33 cellular contexts compared by ENCODE assay signal in genomic region chr12:68198490-68199086, GRCh38. TPM values are rescaled to one million over a fixed set of nuclear protein-coding genes. Genes with fewer than 3 reads are reported as not detected.
A peak's percentile ranks its signal among the peaks of the same experiment; 100 is the strongest.
DNase-seq lines count a peak whose midpoint lies in the region; ATAC-seq, FAIRE-seq and TF ChIP-seq lines count a peak whose summit lies in the region.
"Had no signal": no experiment of that assay in that cellular context is flagged by ENCODE, and none has a peak within 500 bp of the region (broad histone marks: within the 10 kb centered on the region; RNA-seq: fewer than 3 reads in every experiment).

No MANE protein-coding gene starts in this region.

- H3K36me3 ChIP-seq in PC-9 (ENCODE audit: low read depth) (no peaks in the 10 kb centered on the region), H1 (ENCODE audit: control insufficient read depth in 2 of 4, insufficient read depth in 4 of 4, low read length in 3 of 4) (no peaks in the 10 kb centered on the region), suprapubic skin (no peaks in the 10 kb centered on the region)
- H3K36me3 ChIP-seq: ascending aorta; BLaER1 treated with 17β-estradiol and CSF1 and Interleukin-3, amounts not matched to agents 10 nM and 100 nM; ovary; tibial nerve had no signal

- H3K9me3 ChIP-seq in PC-9 (ENCODE audit: insufficient read depth, low read depth) (no peaks in the 10 kb centered on the region), H1 (ENCODE audit: insufficient read depth in 2 of 2, low read depth in 1 of 2, low read length in 1 of 2) (no peaks in the 10 kb centered on the region), suprapubic skin (no peaks in the 10 kb centered on the region)
- H3K9me3 ChIP-seq: ascending aorta, ovary, tibial nerve had no signal

- H3K23me2 ChIP-seq in H1 (ENCODE audit: low read depth, low read length), result no peaks in the 10 kb centered on the region

- H3K4me3 Mint-ChIP-seq in activated T-cell treated with anti-CD3 and anti-CD28 coated beads, Interleukin-2, amount 50 U/mL, for 4 hours, result peak overlapping the region; percentile 72
- peak overlapping the region; percentile 55 for H3K4me3 Mint-ChIP-seq in activated T-helper 17 cell treated with anti-CD3 and anti-CD28 coated beads, Interleukin-2, amount 50 U/mL, for 72 hours

- no peak overlapping the region for H4K5ac ChIP-seq in H1 (ENCODE audit: insufficient read length, low read depth, low read length)

- H3K4me2 ChIP-seq in PC-9 (no peak overlapping the region), H1 (ENCODE audit: insufficient read depth in 1 of 2, low read depth in 2 of 2, low read length in 2 of 2) (0 out of 4 replicates have a peak overlapping the region, but pooled peaks of 1 of the 2 experiments have one; percentile 12)
- H3K4me2 ChIP-seq: BLaER1 treated with 17β-estradiol and CSF1 and Interleukin-3, amounts not matched to agents 10 nM and 100 nM had no signal

- no peak overlapping the region for H2BK20ac ChIP-seq in H1 (ENCODE audit: low read length)

- H4K91ac ChIP-seq in H1 (replicated peaks; ENCODE audit: insufficient read length, low read length), result no peak overlapping the region

- TF ChIP-seq RAD21 in H1 (IDR thresholded peaks at IDR 0.05 in 1 of 2, conservative IDR thresholded peaks at IDR 0.05 in 1 of 2; ENCODE audit: low read depth in 2 of 2, low read length in 2 of 2), result no peak

- TF ChIP-seq CTCF in PC-9 (conservative IDR thresholded peaks at IDR 0.05) (no peak), H1 (IDR thresholded peaks at IDR 0.05; ENCODE audit: control extremely low read depth in 1 of 3, insufficient read depth in 1 of 3, low read depth in 1 of 3, low read length in 3 of 3) (no peak), suprapubic skin (IDR thresholded peaks at IDR 0.05) (no peak)

- no peak overlapping the region for H3K14ac ChIP-seq in H1 (ENCODE audit: insufficient read length)

- CTCF ChIA-PET in PC-9 (lab: Charles Lee), result no interaction called here
- CTCF ChIA-PET in H1 (lab: Charles Lee; ENCODE audit: partially characterized antibody), result interaction anchor here (1.2 kb wide), 2 partner anchors 14 to 131 kb away, joined by 3 read pairs; no protein-coding TSS in a partner anchor

- no peaks in the 10 kb centered on the region for H3K79me1 ChIP-seq in H1 (ENCODE audit: low read depth, low read length)

- no peak for FAIRE-seq in H1 (lab: Jason Lieb, UNC)
- FAIRE-seq: D721Med, endothelial cell of umbilical vein, keratinocyte had no signal

- no peak overlapping the region for H2AK5ac ChIP-seq in H1 (ENCODE audit: low read depth, low read length)

- 0 out of 2 replicates have a peak overlapping the region, but pooled peaks have one; percentile 60 for H4K8ac ChIP-seq in H1 (ENCODE audit: extremely low read depth, insufficient read depth, low read length)

- 88% methylated on average over 11 of the region's 12 CpGs; no CpG with 5 or more reads in 1 of the 2 experiments for WGBS in H1 (ENCODE audit: extremely low coverage in 1 of 2, insufficient coverage in 1 of 2, insufficient read length in 1 of 2, insufficient replicate concordance in 2 of 2, low coverage in 1 of 2, low lambda C conversion rate in 2 of 2, missing lambda C conversion rate in 1 of 2), 2 experiments
- 80% methylated on average over 12 of the region's 12 CpGs for WGBS in suprapubic skin

- no peak overlapping the region for H3K23ac ChIP-seq in H1 (ENCODE audit: insufficient read length)

- ATAC-seq in activated T-cell treated with anti-CD3 and anti-CD28 coated beads, Interleukin-2, amount 50 U/mL, for 4 hours, result peak in 1 of 2 donors; percentile 61
- ATAC-seq in activated T-helper 17 cell treated with anti-CD3 and anti-CD28 coated beads, Interleukin-2, amount 50 U/mL, for 72 hours (replicated peaks), result peak; percentile 79
- no peak for ATAC-seq in GM21526 (IDR thresholded peaks at IDR 0.05; ENCODE audit: low FRiP score, unreplicated experiment)
- ATAC-seq: HCT116; naive thymus-derived CD8-positive, alpha-beta T cell had no signal

- H3K27me3 Mint-ChIP-seq in activated T-cell treated with anti-CD3 and anti-CD28 coated beads, Interleukin-2, amount 50 U/mL, for 4 hours (ENCODE audit: low read depth), result no peaks in the 10 kb centered on the region
- no peaks in the 10 kb centered on the region for H3K27me3 Mint-ChIP-seq in activated T-helper 17 cell treated with anti-CD3 and anti-CD28 coated beads, Interleukin-2, amount 50 U/mL, for 72 hours

- H3K4me3 ChIP-seq in PC-9 (no peak overlapping the region), H1 (ENCODE audit: extremely low read depth in 1 of 4, insufficient read depth in 2 of 4, low read depth in 3 of 4, low read length in 4 of 4) (no peak overlapping the region), suprapubic skin (no peak overlapping the region)
- H3K4me3 ChIP-seq: ascending aorta; BLaER1 treated with 17β-estradiol and CSF1 and Interleukin-3, amounts not matched to agents 10 nM and 100 nM; ovary; tibial nerve had no signal

- H3K27ac ChIP-seq in PC-9 (no peak overlapping the region), H1 (ENCODE audit: low read depth, low read length) (no peak overlapping the region), suprapubic skin (no peak overlapping the region)
- H3K27ac ChIP-seq: ascending aorta; BLaER1 treated with 17β-estradiol and CSF1 and Interleukin-3, amounts not matched to agents 10 nM and 100 nM; HL-60; ovary; tibial nerve had no signal

- H3F3A ChIP-seq in PC-9 (ENCODE audit: insufficient read depth, low read depth), result no peaks in the 10 kb centered on the region

- TF ChIP-seq EP300 in H1 (IDR thresholded peaks at IDR 0.05; ENCODE audit: borderline replicate concordance in 1 of 2, low read depth in 2 of 2, low read length in 2 of 2), result no peak
- no peak for TF ChIP-seq EP300 in suprapubic skin (IDR thresholded peaks at IDR 0.05)

- peaks cover 33% of the 10 kb centered on the region for H3K4me1 Mint-ChIP-seq in activated T-cell treated with anti-CD3 and anti-CD28 coated beads, Interleukin-2, amount 50 U/mL, for 4 hours (ENCODE audit: low read depth)
- peaks cover 28% of the 10 kb centered on the region for H3K4me1 Mint-ChIP-seq in activated T-helper 17 cell treated with anti-CD3 and anti-CD28 coated beads, Interleukin-2, amount 50 U/mL, for 72 hours

- H3K9me2 ChIP-seq in PC-9 (ENCODE audit: insufficient read depth), result no peaks in the 10 kb centered on the region; the same call in none of the 2 replicates

- BruUV-seq in PC-9 (replicated peaks; lab: Mats Ljungman, UMichigan), result no TSS peak

- H3K27ac Mint-ChIP-seq in activated T-helper 17 cell treated with anti-CD3 and anti-CD28 coated beads, Interleukin-2, amount 50 U/mL, for 72 hours, result peak overlapping the region; percentile 62

- H4K20me1 ChIP-seq in PC-9 (ENCODE audit: insufficient read depth) (no peaks in the 10 kb centered on the region), H1 (replicated peaks in 1 of 2; ENCODE audit: control insufficient read depth in 1 of 2, insufficient read depth in 2 of 2, low read length in 2 of 2) (no peaks in the 10 kb centered on the region)
- H4K20me1 ChIP-seq: BLaER1 treated with 17β-estradiol and CSF1 and Interleukin-3, amounts not matched to agents 10 nM and 100 nM had no signal

- no peak overlapping the region for H3K9ac ChIP-seq in H1 (replicated peaks in 1 of 4; ENCODE audit: extremely low read depth in 1 of 4, low read depth in 3 of 4, low read length in 3 of 4)
- H3K9ac ChIP-seq: BLaER1 treated with 17β-estradiol and CSF1 and Interleukin-3, amounts not matched to agents 10 nM and 100 nM had no signal

- intact Hi-C loops in PC-9 (cut with micrococcal nuclease; ENCODE audit: unreplicated experiment) (no loop called here), posterior vena cava (cut with DNase I) (no loop called here)

- peak overlapping the region; percentile 55; the same call in 1 of the 2 replicates for H2AFZ ChIP-seq in PC-9
- H2AFZ ChIP-seq in H1 (ENCODE audit: low read length), result no peak overlapping the region

- H2BK120ac ChIP-seq in H1 (replicated peaks; ENCODE audit: low read depth, low read length), result no peak overlapping the region

- no peak overlapping the region for H2BK15ac ChIP-seq in H1 (ENCODE audit: low read length)

- POLR2A ChIA-PET in PC-9 (lab: Charles Lee; ENCODE audit: unreplicated experiment) (interaction anchor here (0.7 kb wide), 1 partner anchor 79 kb away, joined by 4 read pairs; no protein-coding TSS in a partner anchor), H1 (lab: Charles Lee; ENCODE audit: partially characterized antibody) (no interaction called here)

- H3K4me1 ChIP-seq in PC-9 (replicated peaks; ENCODE audit: insufficient read depth), result no peaks in the 10 kb centered on the region
- peaks cover 0 to 6% (median 3%) of the 10 kb centered on the region in 4 experiments; a peak in 4 of 7 replicates for H3K4me1 ChIP-seq in H1 (replicated peaks in 1 of 4; ENCODE audit: control insufficient read depth in 3 of 4, insufficient read depth in 4 of 4, low read length in 3 of 4)
- H3K4me1 ChIP-seq in suprapubic skin, result no peaks in the 10 kb centered on the region
- H3K4me1 ChIP-seq: ascending aorta; BLaER1 treated with 17β-estradiol and CSF1 and Interleukin-3, amounts not matched to agents 10 nM and 100 nM; tibial nerve had no signal

- H3K18ac ChIP-seq in H1 (ENCODE audit: extremely low read depth, low read length), result no peak overlapping the region

- H2BK12ac ChIP-seq in H1 (ENCODE audit: low read depth, low read length), result no peak overlapping the region

- H3K27me3 ChIP-seq in PC-9 (ENCODE audit: insufficient read depth, low read depth) (0 out of 2 replicates have a peak, but pooled peaks cover 4% of the 10 kb centered on the region), H1 (replicated peaks in 1 of 4; ENCODE audit: control insufficient read depth in 3 of 4, extremely low read depth in 1 of 4, insufficient read depth in 3 of 4, low read length in 3 of 4) (no peaks in the 10 kb centered on the region), suprapubic skin (no peaks in the 10 kb centered on the region)
- H3K27me3 ChIP-seq: ascending aorta, ovary, tibial nerve had no signal

- H3K56ac ChIP-seq in H1 (replicated peaks; ENCODE audit: insufficient read length, low read depth, low read length), result no peak overlapping the region

- DNase-seq in activated T-cell treated with anti-CD3 and anti-CD28 coated beads, Interleukin-2, amount 50 U/mL, for 4 hours, result no peak
- DNase-seq in activated T-cell treated with anti-CD3 and anti-CD28 coated beads for 4 hours, result no peak
- DNase-seq in PC-9, result no peak
- DNase-seq in H1 (ENCODE audit: low read depth in 1 of 2, low spot score in 2 of 2), result no peak
- no peak for DNase-seq in suprapubic skin (ENCODE audit: low spot score in 2 of 2)
- DNase-seq in posterior vena cava (ENCODE audit: low spot score), result no peak
- DNase-seq: activated effector memory CD4-positive, alpha-beta T cell treated with anti-CD3 and anti-CD28 coated beads, Interleukin-2, amount 50 U/mL, for 16 hours; dermis blood vessel endothelial cell; midbrain; naive thymus-derived CD8-positive, alpha-beta T cell; NCI-H1092; NCI-H187 treated with DMSO at 0.1 percent for 48 hours; ovary; stimulated activated CD4-positive, alpha-beta T cell treated with anti-CD3 and anti-CD28 coated beads, Interleukin-4, amount 100 ng/mL, for 4 hours; stimulated activated naive CD4-positive, alpha-beta T cell treated with Interleukin-2 at 50 U/mL for 16 hours had no signal

- no peak for TF ChIP-seq POLR2A in H1 (IDR thresholded peaks at IDR 0.05; ENCODE audit: control extremely low read depth in 1 of 2, low read depth in 2 of 2, low read length in 2 of 2)
- no peak for TF ChIP-seq POLR2A in suprapubic skin (IDR thresholded peaks at IDR 0.05)

- no peaks in the 10 kb centered on the region for H3K36me3 Mint-ChIP-seq in activated T-cell treated with anti-CD3 and anti-CD28 coated beads, Interleukin-2, amount 50 U/mL, for 4 hours (ENCODE audit: insufficient read depth)
- no peaks in the 10 kb centered on the region for H3K36me3 Mint-ChIP-seq in activated T-helper 17 cell treated with anti-CD3 and anti-CD28 coated beads, Interleukin-2, amount 50 U/mL, for 72 hours (ENCODE audit: low read depth)
- H3K36me3 Mint-ChIP-seq: naive thymus-derived CD8-positive, alpha-beta T cell had no signal

- no peak overlapping the region for H3K4ac ChIP-seq in H1 (replicated peaks; ENCODE audit: insufficient read length, low read depth, low read length)

- H3K79me2 ChIP-seq in PC-9 (ENCODE audit: low read depth) (no peaks in the 10 kb centered on the region), H1 (ENCODE audit: control insufficient read depth in 1 of 2, insufficient read depth in 2 of 2, low read length in 2 of 2) (no peaks in the 10 kb centered on the region)

- H3K9me3 Mint-ChIP-seq in activated T-cell treated with anti-CD3 and anti-CD28 coated beads, Interleukin-2, amount 50 U/mL, for 4 hours, result no peaks in the 10 kb centered on the region
- no peaks in the 10 kb centered on the region for H3K9me3 Mint-ChIP-seq in activated T-helper 17 cell treated with anti-CD3 and anti-CD28 coated beads, Interleukin-2, amount 50 U/mL, for 72 hours
- H3K9me3 Mint-ChIP-seq: naive thymus-derived CD8-positive, alpha-beta T cell had no signal

- no peak overlapping the region for H2BK5ac ChIP-seq in H1 (ENCODE audit: low read depth, low read length)

RNA-seq across cellular contexts. Expression of gene IL26, which starts 27.0 kb away (rescaled TPM):
- 1 to 10 TPM in 1 of 3 donors, under 1 TPM in 2; 0.28 to 2.6 (median 0.84) TPM for total RNA-seq in activated T-cell treated with anti-CD3 and anti-CD28 coated beads, Interleukin-2, amount 50 U/mL, for 4 hours
- not detected in 2 replicates for total RNA-seq in PC-9 (2021)
- total RNA-seq in activated T-helper 17 cell treated with anti-CD3 and anti-CD28 coated beads, Interleukin-2, amount 50 U/mL, for 72 hours, result 10 to 100 TPM in 1 of 2 donors, 1 to 10 TPM in 1; 8.0 to 66.8 TPM
- total RNA-seq in H1 (2021; fragmentation: NEBNext Ultra II Directional; extraction: Animal tissue kit (Norgen Biotek cat#: 25700)), result not detected in 2 replicates
- polyA plus RNA-seq in H1 (2011; rRNA removed), result not detected in 2 replicates
- not detected for polyA plus RNA-seq in H1 (2011; cell fraction: cytosol; rRNA removed)
- polyA plus RNA-seq in H1 (2011; cell fraction: nucleus; rRNA removed), result not detected
- not detected in 4 replicates for polyA plus RNA-seq in H1 (2012, experiment 1 of 2)
- polyA plus RNA-seq in H1 (2012, experiment 2 of 2), result not detected
- polyA plus RNA-seq in H1 (2013, experiment 1 of 2), result not detected
- not detected for polyA plus RNA-seq in H1 (2013, experiment 2 of 2)
- polyA minus RNA-seq in H1 (2011; rRNA and poly(A)+ RNA removed), result not detected in 2 replicates
- not detected for polyA minus RNA-seq in H1 (2011; cell fraction: cytosol; rRNA and poly(A)+ RNA removed)
- not detected for polyA minus RNA-seq in H1 (2011; cell fraction: nucleus; rRNA and poly(A)+ RNA removed)
- not detected for total RNA-seq in suprapubic skin
- total RNA-seq in posterior vena cava, result not detected
- total RNA-seq: ascending aorta; cardiac septum; Daoy; dermis blood vessel endothelial cell; endothelial cell of umbilical vein; glomerular endothelial cell; LHCN-M2; lower leg skin; naive thymus-derived CD8-positive, alpha-beta T cell; ovary; RPMI7951; SK-MEL-5; tibial nerve had no signal
- polyA plus RNA-seq: endothelial cell of umbilical vein, keratinocyte, ovary had no signal

RNA-seq across cellular contexts. Expression of gene IFNG, which starts 39.0 kb away (rescaled TPM):
- 100 to 1,000 TPM in 2 of 3 donors, 10 to 100 TPM in 1; 61.8 to 920 (median 807) TPM for total RNA-seq in activated T-cell treated with anti-CD3 and anti-CD28 coated beads, Interleukin-2, amount 50 U/mL, for 4 hours
- total RNA-seq in PC-9 (2021) (not detected in 2 replicates), suprapubic skin (not detected), posterior vena cava (not detected)
- 10 to 100 TPM; 33.2 to 51.7 TPM for total RNA-seq in activated T-helper 17 cell treated with anti-CD3 and anti-CD28 coated beads, Interleukin-2, amount 50 U/mL, for 72 hours
- total RNA-seq in H1 (2021; fragmentation: NEBNext Ultra II Directional; extraction: Animal tissue kit (Norgen Biotek cat#: 25700)), result not detected in 2 replicates
- not detected in 2 replicates for polyA plus RNA-seq in H1 (2011; rRNA removed)
- polyA plus RNA-seq in H1 (2011; cell fraction: cytosol; rRNA removed), result not detected
- not detected for polyA plus RNA-seq in H1 (2011; cell fraction: nucleus; rRNA removed)
- polyA plus RNA-seq in H1 (2012, experiment 1 of 2), result not detected in 4 replicates
- polyA plus RNA-seq in H1 (2012, experiment 2 of 2), result not detected
- not detected for polyA plus RNA-seq in H1 (2013, experiment 1 of 2)
- polyA plus RNA-seq in H1 (2013, experiment 2 of 2), result not detected
- not detected in 2 replicates for polyA minus RNA-seq in H1 (2011; rRNA and poly(A)+ RNA removed)
- not detected for polyA minus RNA-seq in H1 (2011; cell fraction: cytosol; rRNA and poly(A)+ RNA removed)
- polyA minus RNA-seq in H1 (2011; cell fraction: nucleus; rRNA and poly(A)+ RNA removed), result not detected
- total RNA-seq: ascending aorta; cardiac septum; Daoy; dermis blood vessel endothelial cell; endothelial cell of umbilical vein; glomerular endothelial cell; LHCN-M2; lower leg skin; naive thymus-derived CD8-positive, alpha-beta T cell; RPMI7951; SK-MEL-5; tibial nerve had no signal
- polyA plus RNA-seq: endothelial cell of umbilical vein, keratinocyte had no signal

RNA-seq across cellular contexts. Expression of gene IL22, which starts 54.8 kb away (rescaled TPM):
- total RNA-seq in activated T-cell treated with anti-CD3 and anti-CD28 coated beads, Interleukin-2, amount 50 U/mL, for 4 hours, result 1 to 10 TPM; 1.2 to 6.0 (median 1.5) TPM
- not detected in 2 replicates for total RNA-seq in PC-9 (2021)
- 100 to 1,000 TPM in 1 of 2 donors, 10 to 100 TPM in 1; 52.3 to 253 TPM for total RNA-seq in activated T-helper 17 cell treated with anti-CD3 and anti-CD28 coated beads, Interleukin-2, amount 50 U/mL, for 72 hours
- not detected in 2 replicates for total RNA-seq in H1 (2021; fragmentation: NEBNext Ultra II Directional; extraction: Animal tissue kit (Norgen Biotek cat#: 25700))
- not detected in 2 replicates for polyA plus RNA-seq in H1 (2011; rRNA removed)
- polyA plus RNA-seq in H1 (2011; cell fraction: cytosol; rRNA removed), result not detected
- polyA plus RNA-seq in H1 (2011; cell fraction: nucleus; rRNA removed), result not detected
- not detected in 4 replicates for polyA plus RNA-seq in H1 (2012, experiment 1 of 2)
- not detected for polyA plus RNA-seq in H1 (2012, experiment 2 of 2)
- not detected for polyA plus RNA-seq in H1 (2013, experiment 1 of 2)
- not detected for polyA plus RNA-seq in H1 (2013, experiment 2 of 2)
- polyA minus RNA-seq in H1 (2011; rRNA and poly(A)+ RNA removed), result not detected in 2 replicates
- not detected for polyA minus RNA-seq in H1 (2011; cell fraction: cytosol; rRNA and poly(A)+ RNA removed)
- not detected for polyA minus RNA-seq in H1 (2011; cell fraction: nucleus; rRNA and poly(A)+ RNA removed)
- total RNA-seq in suprapubic skin, result not detected
- not detected for total RNA-seq in posterior vena cava
- total RNA-seq: ascending aorta; cardiac septum; Daoy; dermis blood vessel endothelial cell; endothelial cell of umbilical vein; glomerular endothelial cell; LHCN-M2; lower leg skin; naive thymus-derived CD8-positive, alpha-beta T cell; ovary; RPMI7951; SK-MEL-5; T-helper 2 cell treated with Interferon-gamma antibody and Interleukin-4, amounts not matched to agents 100 ng/mL and 5 ng/mL, for 36 hours; tibial nerve had no signal
- polyA plus RNA-seq: endothelial cell of umbilical vein; keratinocyte; naive thymus-derived CD8-positive, alpha-beta T cell; ovary had no signal

Comparison
In these comparisons a context has a peak if more than half of its experiments do, and no peak if none do; other contexts are left out.
1. RNA of gene IFNG, which starts 39.0 kb away (total RNA-seq): 61.8 to 920 TPM in activated T-cell treated with anti-CD3 and anti-CD28 coated beads, Interleukin-2, amount 50 U/mL, for 4 hours and 33.2 to 51.7 TPM in activated T-helper 17 cell treated with anti-CD3 and anti-CD28 coated beads, Interleukin-2, amount 50 U/mL, for 72 hours; not detected in PC-9, not detected in H1, not detected in suprapubic skin and not detected in posterior vena cava; every median in the first group is over 10 times any median in the second.
2. RNA of gene IL22, which starts 54.8 kb away (total RNA-seq): 52.3 to 253 TPM in activated T-helper 17 cell treated with anti-CD3 and anti-CD28 coated beads, Interleukin-2, amount 50 U/mL, for 72 hours; 1.2 to 6.0 TPM in activated T-cell treated with anti-CD3 and anti-CD28 coated beads, Interleukin-2, amount 50 U/mL, for 4 hours, not detected in PC-9, not detected in H1, not detected in suprapubic skin and not detected in posterior vena cava; every median in the first group is over 4 times any median in the second.